17 cellular contexts compared by ENCODE assay signal in genomic region chr2:224716201-224716600, GRCh38. TPM values are rescaled to one million over a fixed set of nuclear protein-coding genes. Genes with fewer than 3 reads are reported as not detected.
DNase-seq lines count a peak whose midpoint lies in the region; ATAC-seq, FAIRE-seq and TF ChIP-seq lines count a peak whose summit lies in the region.
"Had no signal": no experiment of that assay in that cellular context is flagged by ENCODE, and none has a peak within 500 bp of the region (broad histone marks: within the 10 kb centered on the region; RNA-seq: fewer than 3 reads in every experiment).

TSS of gene CCDC195 (minus strand) at chr2:224716365. CDS start at chr2:224716365, 0 bp downstream.

- no peak for FAIRE-seq in A549 (lab: Jason Lieb, UNC)
- FAIRE-seq: D721Med, GM19239, H54 had no signal

- no peak within 1 kb of the TSS for H3K27ac Mint-ChIP-seq in GM23338
- peak within 1 kb of the TSS; percentile 21 for H3K27ac Mint-ChIP-seq in nephron progenitor cell
- H3K27ac Mint-ChIP-seq: CD14-positive monocyte; CD8-positive, alpha-beta T cell had no signal

- no peaks in the 10 kb centered on the region for H3F3A ChIP-seq in GM23338 (replicated peaks; ENCODE audit: low read depth)

- ATAC-seq in A549: no peak
- no peak for ATAC-seq in GM23338
- ATAC-seq: CD8-positive, alpha-beta T cell; HCT116 had no signal

- no peak for TF ChIP-seq CTCF in A549 (IDR thresholded peaks at IDR 0.05)
- TF ChIP-seq CTCF in GM23338 (conservative IDR thresholded peaks at IDR 0.05; ENCODE audit: low read depth in 2 of 2): no peak
- no peak for TF ChIP-seq CTCF in VCaP (conservative IDR thresholded peaks at IDR 0.05)
- TF ChIP-seq CTCF in nephron progenitor cell (IDR thresholded peaks at IDR 0.05): no peak

- H3K79me2 ChIP-seq in GM23338 (replicated peaks; ENCODE audit: insufficient read depth): no peaks in the 10 kb centered on the region

- no peak for TF ChIP-seq POLR2A in A549 (IDR thresholded peaks at IDR 0.05; ENCODE audit: low read length)

- no peak within 1 kb of the TSS for H3K4me3 Mint-ChIP-seq in GM23338
- H3K4me3 Mint-ChIP-seq in nephron progenitor cell: no peak within 1 kb of the TSS
- H3K4me3 Mint-ChIP-seq: CD14-positive monocyte; CD8-positive, alpha-beta T cell had no signal

- TF ChIP-seq EP300 in A549 (IDR thresholded peaks at IDR 0.05): no peak

- no peaks in the 10 kb centered on the region; the same call in 2 of the 3 replicates for H3K9me3 ChIP-seq in A549

- H3K4me1 Mint-ChIP-seq in GM23338 (no peaks in the 10 kb centered on the region), nephron progenitor cell (no peaks in the 10 kb centered on the region)
- H3K4me1 Mint-ChIP-seq: CD14-positive monocyte had no signal

- peak within 1 kb of the TSS; percentile 29; the same call in 2 of the 3 replicates for H3K4me2 ChIP-seq in A549
- H3K4me2 ChIP-seq in GM23338: no peak within 1 kb of the TSS

- H4K20me1 ChIP-seq in GM23338 (replicated peaks; ENCODE audit: insufficient read depth): no peaks in the 10 kb centered on the region

- H3K36me3 ChIP-seq in GM23338 (ENCODE audit: insufficient read depth): no peaks in the 10 kb centered on the region

- DNase-seq in A549 (ENCODE audit: low read depth in 1 of 2, low spot score in 1 of 2) (no peak), GM23338 (ENCODE audit: low spot score) (no peak), nephron progenitor cell (no peak), GM19240 (ENCODE audit: insufficient read length, low spot score) (no peak), nucleus accumbens (lab: John Stamatoyannopoulos, UW) (no peak)
- DNase-seq: CD8-positive, alpha-beta T cell; COR-L47; GF-D8 had no signal

- H3K4me1 ChIP-seq in A549: peaks cover 4% of the 10 kb centered on the region; the same call in 1 of the 3 replicates
- no peaks in the 10 kb centered on the region for H3K4me1 ChIP-seq in GM23338 (ENCODE audit: insufficient read depth)

- no peak for TF ChIP-seq RAD21 in A549 (conservative IDR thresholded peaks at IDR 0.05 in 1 of 2, IDR thresholded peaks at IDR 0.05 in 1 of 2)

- no peaks in the 10 kb centered on the region for H3K9me2 ChIP-seq in GM23338 (ENCODE audit: insufficient read depth)

- CTCF ChIA-PET in A549 (lab: Yijun Ruan, JAX): no interaction called here

- H3K9me3 Mint-ChIP-seq in GM23338 (peaks cover 10% of the 10 kb centered on the region; the same call in 1 of the 3 replicates), nephron progenitor cell (peaks cover 7% of the 10 kb centered on the region)

- no peaks in the 10 kb centered on the region for H3K27me3 ChIP-seq in GM23338 (ENCODE audit: insufficient read depth)

- POLR2A ChIA-PET in A549 (lab: Yijun Ruan, JAX): no interaction called here

- no peak within 1 kb of the TSS for H3K27ac ChIP-seq in A549
- no peak within 1 kb of the TSS for H3K27ac ChIP-seq in GM23338 (ENCODE audit: low read depth)
- peak within 1 kb of the TSS; percentile 35 for H3K27ac ChIP-seq in VCaP
- H3K27ac ChIP-seq: HL-60 had no signal

- H2AFZ ChIP-seq in GM23338: peak within 1 kb of the TSS; percentile 49; the same call in 1 of the 2 replicates

- no peaks in the 10 kb centered on the region for H3K27me3 Mint-ChIP-seq in GM23338 (ENCODE audit: insufficient read depth, low read depth, poor library complexity)
- H3K27me3 Mint-ChIP-seq in nephron progenitor cell (ENCODE audit: low read depth, poor library complexity): peaks cover 6% of the 10 kb centered on the region

- H3K4me3 ChIP-seq in A549: no peak within 1 kb of the TSS
- H3K4me3 ChIP-seq in GM23338: no peak within 1 kb of the TSS

- 0 out of 3 replicates have a peak, but pooled peaks cover 2% of the 10 kb centered on the region for H3K36me3 Mint-ChIP-seq in GM23338 (ENCODE audit: low read depth)
- H3K36me3 Mint-ChIP-seq in nephron progenitor cell (ENCODE audit: low read depth): no peaks in the 10 kb centered on the region
- H3K36me3 Mint-ChIP-seq: CD14-positive monocyte; CD8-positive, alpha-beta T cell had no signal

- 85% methylated on average over 5 of the region's 5 CpGs for WGBS in A549 (ENCODE audit: missing lambda C conversion rate)

TF ChIP-seq in A549, 52 proteins besides CTCF, POLR2A, EP300 and RAD21 (continues in another document):
- TF ChIP-seq JUNB (IDR thresholded peaks at IDR 0.05) (no peak), ATOH8 (CRISPR knock-in tag; IDR thresholded peaks at IDR 0.05; ENCODE audit: low read depth) (no peak), NFE2L2 (conservative IDR thresholded peaks at IDR 0.05; ENCODE audit: low read length) (no peak), MAX (IDR thresholded peaks at IDR 0.05) (no peak), TP53 (CRISPR knock-in tag; IDR thresholded peaks at IDR 0.05) (no peak), GATA3 (IDR thresholded peaks at IDR 0.05; ENCODE audit: borderline replicate concordance) (no peak), JUN (IDR thresholded peaks at IDR 0.05) (no peak), EHMT2 (IDR thresholded peaks at IDR 0.05; ENCODE audit: low read depth) (no peak), RNF2 (IDR thresholded peaks at IDR 0.05; ENCODE audit: borderline replicate concordance, low read depth) (no peak), FOSB (CRISPR knock-in tag; IDR thresholded peaks at IDR 0.05) (no peak), FOSL2 (IDR thresholded peaks at IDR 0.05) (no peak), FOSL2 (CRISPR knock-in tag; IDR thresholded peaks at IDR 0.05) (no peak)

TF ChIP-seq in GM23338, 12 proteins besides CTCF, POLR2A, EP300 and RAD21:
- no peak for TF ChIP-seq ZNF331 (CRISPR knock-in tag; IDR thresholded peaks at IDR 0.05; ENCODE audit: low read depth)
- TF ChIP-seq REST (IDR thresholded peaks at IDR 0.05; ENCODE audit: unreplicated experiment): no peak
- no peak for TF ChIP-seq STAT1 (IDR thresholded peaks at IDR 0.05; ENCODE audit: unreplicated experiment)
- TF ChIP-seq JUNB (IDR thresholded peaks at IDR 0.05; ENCODE audit: unreplicated experiment): no peak
- TF ChIP-seq EZH2phosphoT487 (IDR thresholded peaks at IDR 0.05; ENCODE audit: unreplicated experiment): no peak

RNA-seq across cellular contexts. Expression of gene CCDC195, which starts in this region (rescaled TPM):
- not detected in 2 replicates for polyA plus RNA-seq in A549 (2011; rRNA removed)
- polyA plus RNA-seq in A549 (2012; cell fraction: cytosol; rRNA removed): not detected in 2 replicates
- polyA plus RNA-seq in A549 (2012; cell fraction: nucleus; rRNA removed): not detected in 2 replicates
- not detected in 3 replicates for polyA plus RNA-seq in A549 (2017; fragmentation: RNase III; extraction: RNeasy Plus Mini Kit Qiagen cat#74134 plus additional on column Dnase treatment)
- polyA minus RNA-seq in A549 (2011; rRNA and poly(A)+ RNA removed): not detected in 2 replicates
- total RNA-seq in GM23338 (2014; rRNA removed; shearing (Covaris generic)): not detected in 2 replicates
- not detected in 2 replicates for polyA plus RNA-seq in GM23338 (2016; fragmentation: Nextera tagmentation; extraction: Ambion mirVana)
- total RNA-seq: A673; CD8-positive, alpha-beta T cell had no signal
- polyA plus RNA-seq: BJ, CD14-positive monocyte had no signal
